ENCODE assay signal across 12 cellular contexts in genomic region chr9:99030082-99030481, GRCh38.
DNase-seq lines count a peak whose midpoint lies in the region; ATAC-seq and TF ChIP-seq lines count a peak whose summit lies in the region.
"Had no signal": no experiment of that assay in that cellular context is flagged by ENCODE, and none has a peak within 500 bp of the region (broad histone marks: within the 10 kb centered on the region; RNA-seq: fewer than 3 reads in every experiment).

No MANE protein-coding gene starts in this region.

- H3K36me3 ChIP-seq in PC-9 (ENCODE audit: low read depth): no peaks in the 10 kb centered on the region
- H3K36me3 ChIP-seq: upper lobe of left lung had no signal

- ATAC-seq in GM18907 (IDR thresholded peaks at IDR 0.05; ENCODE audit: unreplicated experiment): no peak
- no peak for ATAC-seq in HG03196 (IDR thresholded peaks at IDR 0.05; ENCODE audit: unreplicated experiment)

- no peaks in the 10 kb centered on the region for H3K9me2 ChIP-seq in PC-9 (ENCODE audit: insufficient read depth)

- peak overlapping the region; percentile 24 for H2AFZ ChIP-seq in PC-9

- peaks cover 18% of the 10 kb centered on the region for H3F3A ChIP-seq in PC-9 (ENCODE audit: insufficient read depth, low read depth)

- peak overlapping the region; percentile 6; the same call in 1 of the 2 replicates for H3K4me2 ChIP-seq in PC-9

- no peaks in the 10 kb centered on the region for H4K20me1 ChIP-seq in PC-9 (ENCODE audit: insufficient read depth)

- peak overlapping the region; percentile 67 for H3K27ac ChIP-seq in PC-9
- H3K27ac ChIP-seq: upper lobe of left lung had no signal

- CTCF ChIA-PET in PC-9 (lab: Charles Lee): no interaction called here
- CTCF ChIA-PET in activated CD4-positive, alpha-beta memory T cell treated with anti-CD3 and anti-CD28 coated beads, Interleukin-2, amount 10 ng/mL, durations not matched to agents 7 days and 5 days (lab: Charles Lee): interaction anchor here (1.5 kb wide), 1 partner anchor 32 kb away, joined by 3 read pairs; no protein-coding TSS in a partner anchor

- TF ChIP-seq CTCF in PC-9 (conservative IDR thresholded peaks at IDR 0.05) (no peak), retinal pigment epithelial cell (conservative IDR thresholded peaks at IDR 0.05; ENCODE audit: low read depth, low read length) (no peak)

- no peaks in the 10 kb centered on the region for H3K27me3 ChIP-seq in PC-9 (ENCODE audit: insufficient read depth, low read depth)
- H3K27me3 ChIP-seq: upper lobe of left lung had no signal

- no peaks in the 10 kb centered on the region for H3K36me3 Mint-ChIP-seq in activated CD4-positive, alpha-beta memory T cell treated with anti-CD3 and anti-CD28 coated beads, Interleukin-2, amount 10 ng/mL, durations not matched to agents 7 days and 5 days (ENCODE audit: low read depth)

- H3K4me3 ChIP-seq in PC-9: no peak overlapping the region
- H3K4me3 ChIP-seq in retinal pigment epithelial cell (ENCODE audit: low read length): no peak overlapping the region
- H3K4me3 ChIP-seq: upper lobe of left lung had no signal

- no peak overlapping the region for H3K4me3 Mint-ChIP-seq in activated CD4-positive, alpha-beta memory T cell treated with anti-CD3 and anti-CD28 coated beads, Interleukin-2, amount 10 ng/mL, durations not matched to agents 7 days and 5 days

- POLR2A ChIA-PET in PC-9 (lab: Charles Lee; ENCODE audit: unreplicated experiment): interaction anchor here (0.6 kb wide), 1 partner anchor 212 kb away, joined by 4 read pairs; no protein-coding TSS in a partner anchor
- POLR2A ChIA-PET in activated CD4-positive, alpha-beta memory T cell treated with anti-CD3 and anti-CD28 coated beads, Interleukin-2, amount 10 ng/mL, durations not matched to agents 7 days and 5 days (lab: Charles Lee): no interaction called here

- peaks cover 17% of the 10 kb centered on the region for H3K4me1 ChIP-seq in PC-9 (replicated peaks; ENCODE audit: insufficient read depth)
- H3K4me1 ChIP-seq: upper lobe of left lung had no signal

- no peaks in the 10 kb centered on the region for H3K9me3 Mint-ChIP-seq in activated CD4-positive, alpha-beta memory T cell treated with anti-CD3 and anti-CD28 coated beads, Interleukin-2, amount 10 ng/mL, durations not matched to agents 7 days and 5 days

- intact Hi-C loops in PC-9 (cut with micrococcal nuclease; ENCODE audit: unreplicated experiment): no loop called here

- no peak overlapping the region for H3K27ac Mint-ChIP-seq in activated CD4-positive, alpha-beta memory T cell treated with anti-CD3 and anti-CD28 coated beads, Interleukin-2, amount 10 ng/mL, durations not matched to agents 7 days and 5 days

- H3K9me3 ChIP-seq in PC-9 (ENCODE audit: insufficient read depth, low read depth): no peaks in the 10 kb centered on the region; the same call in 1 of the 2 replicates
- H3K9me3 ChIP-seq: upper lobe of left lung had no signal

- peaks cover 31% of the 10 kb centered on the region for H3K4me1 Mint-ChIP-seq in activated CD4-positive, alpha-beta memory T cell treated with anti-CD3 and anti-CD28 coated beads, Interleukin-2, amount 10 ng/mL, durations not matched to agents 7 days and 5 days

- H3K27me3 Mint-ChIP-seq in activated CD4-positive, alpha-beta memory T cell treated with anti-CD3 and anti-CD28 coated beads, Interleukin-2, amount 10 ng/mL, durations not matched to agents 7 days and 5 days: peaks cover 11% of the 10 kb centered on the region

- no TSS peak for BruUV-seq in PC-9 (replicated peaks; lab: Mats Ljungman, UMichigan)

- no peaks in the 10 kb centered on the region for H3K79me2 ChIP-seq in PC-9 (ENCODE audit: low read depth)

- peak; percentile 54 for DNase-seq in ELR (ENCODE audit: low read depth)
- peak in 1 of 2 experiments; percentile 79 for DNase-seq in PC-9
- peak; percentile 97 for DNase-seq in fibroblast of gingiva (ENCODE audit: low read depth)
- peak; percentile 37 for DNase-seq in retinal pigment epithelial cell (ENCODE audit: low read depth)
- no peak for DNase-seq in activated T-cell treated with anti-CD3 and anti-CD28 coated beads, Interleukin-2, amount 50 U/mL, for 48 hours
- DNase-seq in activated CD4-positive, alpha-beta memory T cell treated with anti-CD3 and anti-CD28 coated beads, Interleukin-2, amount 10 ng/mL, durations not matched to agents 7 days and 5 days: no peak
- DNase-seq: cortex of kidney, NCI-H1417, nucleus accumbens, upper lobe of left lung had no signal

Comparison
In these comparisons a context has a peak if more than half of its experiments do, and no peak if none do; other contexts are left out.
1. DNase-seq: peak in ELR (single experiment), fibroblast of gingiva (single experiment) and retinal pigment epithelial cell (single experiment); none in activated T-cell treated with anti-CD3 and anti-CD28 coated beads, Interleukin-2, amount 50 U/mL, for 48 hours (0 of 2) and activated CD4-positive, alpha-beta memory T cell treated with anti-CD3 and anti-CD28 coated beads, Interleukin-2, amount 10 ng/mL, durations not matched to agents 7 days and 5 days (single experiment).